30 cellular contexts compared by ENCODE assay signal in the genomic region with DNA sequence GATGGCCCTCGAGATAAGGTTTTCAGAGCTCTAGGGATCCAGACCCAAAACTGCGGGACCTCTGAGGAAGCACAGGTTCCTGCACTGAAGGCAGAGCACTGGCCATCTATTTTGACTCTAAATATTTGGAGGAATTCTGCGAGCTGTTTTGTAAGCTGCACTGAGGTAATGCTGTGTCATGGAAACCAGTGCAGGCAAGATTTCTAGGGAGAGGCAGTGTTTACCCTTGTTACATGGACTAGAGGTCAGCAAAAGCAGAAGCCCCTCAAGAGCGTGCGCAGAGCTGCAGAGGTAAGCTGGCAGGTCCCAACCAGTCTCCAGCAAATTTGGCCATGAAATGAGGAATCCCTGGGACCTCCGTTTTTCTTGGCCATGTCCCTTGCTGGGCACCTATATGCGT.
"Had no signal": no experiment of that assay in that cellular context is flagged by ENCODE, and none has a peak within 500 bp of the region (broad histone marks: within the 10 kb centered on the region; RNA-seq: fewer than 3 reads in every experiment).

No MANE protein-coding gene starts in this region.

- H3K27me3 ChIP-seq: SJSA1 had no signal

- H3K9me3 Mint-ChIP-seq: activated CD4-positive, alpha-beta T cell treated with anti-CD3 and anti-CD28 coated beads, Interleukin-2, amount 10 ng/mL, durations not matched to agents 7 days and 5 days; activated naive CD4-positive, alpha-beta T cell treated with anti-CD3 and anti-CD28 coated beads, Interleukin-2, amount 50 U/mL, for 72 hours; activated naive CD8-positive, alpha-beta T cell treated with anti-CD3 and anti-CD28 coated beads, Interleukin-2, amount 50 U/mL, for 24 hours; activated T-cell treated with anti-CD3 and anti-CD28 coated beads, Interleukin-2, amount 50 U/mL, for 24 hours; activated T-helper 2 cell treated with anti-CD3 and anti-CD28 coated beads, Interferon-gamma antibody, Interleukin-2, Interleukin-4, amounts not matched to agents 10 μg/mL and 5 μg/mL and 100 μg/mL, durations not matched to agents 14 hours and 24 hours and 36 hours; brain; T-helper 1 cell treated with Interleukin-12 subunit alpha and Interleukin-12 subunit beta and Interleukin-4 antibody, amounts not matched to agents 30 μg/mL and 1 μg/mL, for 36 hours; T-helper 2 cell treated with Interferon-gamma antibody and Interleukin-4, amounts not matched to agents 5 μg/mL and 100 μg/mL, for 36 hours; WTC11 had no signal

- H3K9ac ChIP-seq: KMS-11, SK-N-SH had no signal

- DNase-seq: activated CD4-positive, alpha-beta T cell treated with anti-CD3 and anti-CD28 coated beads for 36 hours; activated CD4-positive, alpha-beta T cell treated with anti-CD3 and anti-CD28 coated beads, Interleukin-2, amount 10 ng/mL, durations not matched to agents 7 days and 5 days; activated CD4-positive, alpha-beta T cell treated with anti-CD3 and anti-CD28 coated beads, Interleukin-2, amount 50 U/mL, for 48 hours; activated CD8-positive, alpha-beta T cell treated with anti-CD3 and anti-CD28 coated beads, Interleukin-2, amount 10 ng/mL, durations not matched to agents 7 days and 5 days; activated gamma-delta T cell; activated naive CD4-positive, alpha-beta T cell treated with Interleukin-2 at 50 U/mL for 16 hours; activated naive CD8-positive, alpha-beta T cell treated with anti-CD3 and anti-CD28 coated beads, Interleukin-2, amount 50 U/mL, for 24 hours; activated T-cell treated with anti-CD3 and anti-CD28 coated beads, Interleukin-2, amount 50 U/mL, for 24 hours; anterior cingulate cortex; MM.1S; MV-4-11; NCI-H1092; NCI-H1436 treated with DMSO at 0.1 percent for 48 hours; NCI-H1694 treated with DMSO at 0.1 percent for 48 hours; NCI-H2029; NCI-H345; NCI-H524 treated with DMSO at 0.1 percent for 48 hours; RPMI8226; SHP77 treated with DMSO at 0.1 percent for 48 hours; SK-N-SH had no signal

- H3K4me3 Mint-ChIP-seq: activated CD4-positive, alpha-beta T cell treated with anti-CD3 and anti-CD28 coated beads for 36 hours; activated CD4-positive, alpha-beta T cell treated with anti-CD3 and anti-CD28 coated beads, Interleukin-2, amount 10 ng/mL, durations not matched to agents 7 days and 5 days; activated CD8-positive, alpha-beta T cell treated with anti-CD3 and anti-CD28 coated beads, Interleukin-2, amount 10 ng/mL, durations not matched to agents 7 days and 5 days; activated naive CD8-positive, alpha-beta T cell treated with anti-CD3 and anti-CD28 coated beads, Interleukin-2, amount 50 U/mL, for 24 hours; activated T-cell treated with anti-CD3 and anti-CD28 coated beads, Interleukin-2, amount 50 U/mL, for 24 hours; brain; T-helper 1 cell treated with Interleukin-12 subunit alpha and Interleukin-12 subunit beta and Interleukin-4 antibody, amounts not matched to agents 30 μg/mL and 1 μg/mL, for 36 hours; T-helper 2 cell treated with Interferon-gamma antibody and Interleukin-4, amounts not matched to agents 5 μg/mL and 100 μg/mL, for 36 hours; WTC11 had no signal

- H3K27ac Mint-ChIP-seq: activated CD4-positive, alpha-beta T cell treated with anti-CD3 and anti-CD28 coated beads for 36 hours; activated CD4-positive, alpha-beta T cell treated with anti-CD3 and anti-CD28 coated beads, Interleukin-2, amount 10 ng/mL, durations not matched to agents 7 days and 5 days; activated CD8-positive, alpha-beta T cell treated with anti-CD3 and anti-CD28 coated beads, Interleukin-2, amount 10 ng/mL, durations not matched to agents 7 days and 5 days; activated naive CD4-positive, alpha-beta T cell treated with anti-CD3 and anti-CD28 coated beads, Interleukin-2, amount 50 U/mL, for 72 hours; activated naive CD8-positive, alpha-beta T cell treated with anti-CD3 and anti-CD28 coated beads, Interleukin-2, amount 50 U/mL, for 24 hours; activated T-cell treated with anti-CD3 and anti-CD28 coated beads, Interleukin-2, amount 50 U/mL, for 24 hours; activated T-helper 2 cell treated with anti-CD3 and anti-CD28 coated beads, Interferon-gamma antibody, Interleukin-2, Interleukin-4, amounts not matched to agents 10 μg/mL and 5 μg/mL and 100 μg/mL, durations not matched to agents 14 hours and 24 hours and 36 hours; T-helper 1 cell treated with Interleukin-12 subunit alpha and Interleukin-12 subunit beta and Interleukin-4 antibody, amounts not matched to agents 30 μg/mL and 1 μg/mL, for 36 hours; T-helper 2 cell treated with Interferon-gamma antibody and Interleukin-4, amounts not matched to agents 5 μg/mL and 100 μg/mL, for 36 hours; WTC11 had no signal

- H3K9me3 ChIP-seq: SJSA1, SK-N-SH had no signal

- H3K27me3 Mint-ChIP-seq: brain had no signal

- H3K9me2 ChIP-seq: SK-N-SH had no signal

- H3K36me3 Mint-ChIP-seq: activated naive CD4-positive, alpha-beta T cell treated with anti-CD3 and anti-CD28 coated beads, Interleukin-2, amount 50 U/mL, for 72 hours; brain; WTC11 had no signal

- H3K4me1 Mint-ChIP-seq: activated CD4-positive, alpha-beta T cell treated with anti-CD3 and anti-CD28 coated beads for 36 hours; activated CD4-positive, alpha-beta T cell treated with anti-CD3 and anti-CD28 coated beads, Interleukin-2, amount 10 ng/mL, durations not matched to agents 7 days and 5 days; activated naive CD8-positive, alpha-beta T cell treated with anti-CD3 and anti-CD28 coated beads, Interleukin-2, amount 50 U/mL, for 24 hours had no signal

- H3K36me3 ChIP-seq: SJSA1 had no signal

- H3K4me3 ChIP-seq: SJSA1 had no signal

- H3K4me2 ChIP-seq: KMS-11, SK-N-SH had no signal

- H3K4me1 ChIP-seq: SJSA1 had no signal

- ATAC-seq: activated CD4-positive, alpha-beta T cell treated with anti-CD3 and anti-CD28 coated beads for 36 hours; activated CD4-positive, CD25-positive, alpha-beta regulatory T cell treated with anti-CD3 and anti-CD28 coated beads, Interleukin-2, amount 50 U/mL, for 24 hours; activated CD8-positive, alpha-beta T cell treated with anti-CD3 and anti-CD28 coated beads, Interleukin-2, amount 10 ng/mL, durations not matched to agents 7 days and 5 days; activated naive CD4-positive, alpha-beta T cell treated with anti-CD3 and anti-CD28 coated beads, Interleukin-2, amount 50 U/mL, for 72 hours; activated naive CD8-positive, alpha-beta T cell treated with anti-CD3 and anti-CD28 coated beads, Interleukin-2, amount 50 U/mL, for 24 hours; Panc1; WTC11 had no signal

- H3K27ac ChIP-seq: KMS-11, SJSA1 had no signal
